In the genomic region with DNA sequence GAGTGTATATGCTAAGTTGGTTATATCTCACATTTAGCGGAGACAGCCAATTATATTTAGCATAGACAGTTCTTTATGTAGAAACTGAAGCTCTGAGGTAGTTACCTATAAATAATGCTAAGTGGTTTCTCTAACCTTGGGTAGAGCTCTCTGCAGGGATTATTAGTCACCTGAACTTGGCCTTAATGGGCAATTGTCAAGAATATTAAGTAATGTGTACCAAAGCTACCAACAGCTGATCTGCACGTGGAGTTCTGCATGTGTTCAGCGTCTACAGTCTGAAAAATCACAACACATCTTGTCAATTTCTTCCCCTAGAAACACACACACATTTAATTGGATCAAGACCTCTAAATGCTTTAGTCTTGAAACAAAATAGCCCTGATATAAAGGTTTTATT, we compare ENCODE assay signal across 21 cellular contexts.
"Had no signal": no experiment of that assay in that cellular context is flagged by ENCODE, and none has a peak within 500 bp of the region (broad histone marks: within the 10 kb centered on the region; RNA-seq: fewer than 3 reads in every experiment).

No MANE protein-coding gene starts in this region.

- H3K27me3 ChIP-seq: dorsolateral prefrontal cortex, gastroesophageal sphincter, sigmoid colon, suprapubic skin, thyroid gland, upper lobe of left lung, uterus had no signal

- H3K27ac ChIP-seq: dorsolateral prefrontal cortex, gastroesophageal sphincter, left ventricle myocardium inferior, lower lobe of right lung, parathyroid adenoma, prostate gland, sigmoid colon, suprapubic skin, thyroid gland, upper lobe of left lung, uterus had no signal

- DNase-seq: cortex of kidney; dorsolateral prefrontal cortex; effector CD8-positive, alpha-beta T cell; glutamatergic neuron; left ventricle myocardium inferior; lower lobe of right lung; mesenchymal stem cell; naive thymus-derived CD4-positive, alpha-beta T cell; nephron progenitor cell; retina; sigmoid colon; small intestine; stimulated activated CD4-positive, alpha-beta T cell treated with anti-CD3 and anti-CD28 coated beads, Interleukin-12 subunit alpha, Interleukin-12 subunit beta, amount 100 ng/mL, for 4 hours; stimulated activated naive CD4-positive, alpha-beta T cell; thyroid gland; upper lobe of left lung; uterus had no signal

- H3K4me1 ChIP-seq: lower lobe of right lung, parathyroid adenoma, prostate gland, suprapubic skin, upper lobe of left lung, uterus had no signal

- H3K36me3 ChIP-seq: gastroesophageal sphincter, left ventricle myocardium inferior, lower lobe of right lung, prostate gland, sigmoid colon, suprapubic skin, thyroid gland, upper lobe of left lung, uterus had no signal

- H3K4me3 ChIP-seq: dorsolateral prefrontal cortex, gastroesophageal sphincter, left ventricle myocardium inferior, lower lobe of right lung, prostate gland, sigmoid colon, suprapubic skin, thyroid gland, upper lobe of left lung, uterus had no signal

- H3K9me3 ChIP-seq: gastroesophageal sphincter, lower lobe of right lung, prostate gland, sigmoid colon, suprapubic skin, thyroid gland, uterus had no signal

- ATAC-seq: gastroesophageal sphincter; lower lobe of right lung; naive thymus-derived CD4-positive, alpha-beta T cell had no signal
